ENCODE assay signal across 32 cellular contexts in genomic region chr5:1687301-1687970, GRCh38.
"Had no signal": no experiment of that assay in that cellular context is flagged by ENCODE, and none has a peak within 500 bp of the region (broad histone marks: within the 10 kb centered on the region; RNA-seq: fewer than 3 reads in every experiment).

No MANE protein-coding gene starts in this region.

- H3K4me1 ChIP-seq: adrenal gland, body of pancreas, breast epithelium, SJCRH30 had no signal

- DNase-seq: activated CD4-positive, alpha-beta T cell treated with anti-CD3 and anti-CD28 coated beads for 1 hour; activated CD4-positive, alpha-beta T cell treated with anti-CD3 and anti-CD28 coated beads, Interleukin-2, amount 10 ng/mL, durations not matched to agents 7 days and 5 days; activated CD4-positive, alpha-beta T cell treated with anti-CD3 and anti-CD28 coated beads, Interleukin-2, amount 50 U/mL, for 48 hours; activated CD4-positive, CD25-positive, alpha-beta regulatory T cell; activated CD8-positive, alpha-beta T cell treated with anti-CD3 and anti-CD28 coated beads, Interleukin-2, amount 10 ng/mL, durations not matched to agents 7 days and 5 days; activated gamma-delta T cell treated with Interleukin-2 at 50 U/mL for 16 hours; activated naive CD4-positive, alpha-beta T cell treated with anti-CD3 and anti-CD28 coated beads for 36 hours; activated T-cell treated with anti-CD3 and anti-CD28 coated beads, Interleukin-2, amount 50 U/mL, for 24 hours; adrenal gland; body of pancreas; MM.1S; MV-4-11; NCI-H1092; NCI-H1417; NCI-H187 treated with DMSO at 0.1 percent for 48 hours; NCI-H2081; NCI-H2171 treated with DMSO at 0.1 percent for 48 hours; NCI-H2227 treated with DMSO at 0.1 percent for 48 hours; NCI-H446; NCI-H510A treated with DMSO at 0.1 percent for 48 hours; NCI-H526 treated with DMSO at 0.1 percent for 48 hours; NCI-H82; SHP77; SJCRH30; T1000; WERI-Rb-1 had no signal

- H3K9me3 ChIP-seq: adrenal gland, body of pancreas, SJCRH30 had no signal

- H3K36me3 ChIP-seq: adrenal gland, breast epithelium, SJCRH30, WERI-Rb-1 had no signal

- H3K4me3 Mint-ChIP-seq: activated CD4-positive, alpha-beta T cell treated with anti-CD3 and anti-CD28 coated beads, Interleukin-2, amount 10 ng/mL, durations not matched to agents 7 days and 5 days; activated CD8-positive, alpha-beta T cell treated with anti-CD3 and anti-CD28 coated beads, Interleukin-2, amount 10 ng/mL, durations not matched to agents 7 days and 5 days; activated naive CD4-positive, alpha-beta T cell treated with anti-CD3 and anti-CD28 coated beads for 36 hours; activated T-cell treated with anti-CD3 and anti-CD28 coated beads, Interleukin-2, amount 50 U/mL, for 24 hours; activated T-helper 1 cell treated with anti-CD3 and anti-CD28 coated beads, Interleukin-12 subunit alpha, Interleukin-12 subunit beta, Interleukin-2, Interleukin-4 antibody, amounts not matched to agents 30 ng/mL and 10 ng/mL and 1 ng/mL, durations not matched to agents 14 hours and 24 hours and 36 hours had no signal

- H3K27ac ChIP-seq: adrenal gland, body of pancreas, breast epithelium, KMS-11, SJCRH30, SK-N-MC, WERI-Rb-1 had no signal

- H3K9me3 Mint-ChIP-seq: activated CD4-positive, alpha-beta T cell treated with anti-CD3 and anti-CD28 coated beads, Interleukin-2, amount 10 ng/mL, durations not matched to agents 7 days and 5 days; activated naive CD4-positive, alpha-beta T cell treated with anti-CD3 and anti-CD28 coated beads for 36 hours; activated T-cell treated with anti-CD3 and anti-CD28 coated beads, Interleukin-2, amount 50 U/mL, for 24 hours; activated T-helper 1 cell treated with anti-CD3 and anti-CD28 coated beads, Interleukin-12 subunit alpha, Interleukin-12 subunit beta, Interleukin-2, Interleukin-4 antibody, amounts not matched to agents 30 ng/mL and 10 ng/mL and 1 ng/mL, durations not matched to agents 14 hours and 24 hours and 36 hours had no signal

- H3K4me1 Mint-ChIP-seq: activated CD4-positive, alpha-beta T cell treated with anti-CD3 and anti-CD28 coated beads, Interleukin-2, amount 10 ng/mL, durations not matched to agents 7 days and 5 days had no signal

- H3K27ac Mint-ChIP-seq: activated CD4-positive, alpha-beta T cell treated with anti-CD3 and anti-CD28 coated beads, Interleukin-2, amount 10 ng/mL, durations not matched to agents 7 days and 5 days; activated CD8-positive, alpha-beta T cell treated with anti-CD3 and anti-CD28 coated beads, Interleukin-2, amount 10 ng/mL, durations not matched to agents 7 days and 5 days; activated naive CD4-positive, alpha-beta T cell treated with anti-CD3 and anti-CD28 coated beads for 36 hours; activated naive CD4-positive, alpha-beta T cell treated with anti-CD3 and anti-CD28 coated beads, Interleukin-2, amount 50 U/mL, for 72 hours; activated T-cell treated with anti-CD3 and anti-CD28 coated beads, Interleukin-2, amount 50 U/mL, for 24 hours; activated T-helper 1 cell treated with anti-CD3 and anti-CD28 coated beads, Interleukin-12 subunit alpha, Interleukin-12 subunit beta, Interleukin-2, Interleukin-4 antibody, amounts not matched to agents 30 ng/mL and 10 ng/mL and 1 ng/mL, durations not matched to agents 14 hours and 24 hours and 36 hours had no signal

- ATAC-seq: activated CD8-positive, alpha-beta T cell treated with anti-CD3 and anti-CD28 coated beads, Interleukin-2, amount 10 ng/mL, durations not matched to agents 7 days and 5 days; activated naive CD4-positive, alpha-beta T cell treated with anti-CD3 and anti-CD28 coated beads, Interleukin-2, amount 50 U/mL, for 72 hours; body of pancreas; Panc1 had no signal

- H3K27me3 ChIP-seq: adrenal gland, body of pancreas, SJCRH30 had no signal

- H3K27me3 Mint-ChIP-seq: activated CD4-positive, alpha-beta T cell treated with anti-CD3 and anti-CD28 coated beads, Interleukin-2, amount 10 ng/mL, durations not matched to agents 7 days and 5 days had no signal

- H3K4me3 ChIP-seq: adrenal gland, body of pancreas, breast epithelium, SJCRH30, SK-N-MC had no signal
